ENCODE assay signal across 19 cellular contexts in the genomic region with DNA sequence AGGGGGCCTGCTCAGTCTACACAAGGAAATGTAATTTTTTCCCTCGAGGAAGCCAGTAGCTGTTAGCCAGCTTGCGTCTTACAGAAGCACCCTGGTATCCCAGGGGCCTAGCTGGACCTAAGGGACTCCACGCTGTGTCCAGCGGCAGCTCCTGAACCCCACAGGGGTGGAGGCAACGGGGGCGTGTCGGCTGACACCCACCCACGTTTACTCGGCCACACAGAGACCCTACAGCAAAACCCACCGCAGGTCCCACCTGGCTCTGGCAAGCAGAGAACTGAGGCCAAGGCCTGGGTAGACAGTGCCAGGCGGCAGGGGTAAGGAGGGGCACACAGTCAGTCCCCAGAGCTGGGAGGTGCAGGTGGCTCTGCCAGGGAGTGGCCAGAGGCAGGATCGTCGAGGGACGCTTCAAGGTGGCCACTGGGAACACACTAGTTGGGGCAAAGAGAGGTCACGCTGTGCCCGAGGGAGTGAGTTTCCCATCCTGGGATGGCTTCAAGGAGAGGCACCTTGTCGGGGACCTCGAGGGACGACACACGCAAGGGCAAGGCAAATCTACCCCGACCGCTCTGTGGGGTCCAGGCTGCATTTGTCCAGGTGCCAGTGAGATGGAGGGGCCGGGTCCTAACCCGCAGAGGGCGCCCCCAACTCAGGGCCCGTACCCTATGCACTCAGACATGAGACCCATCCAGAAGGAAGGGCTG. TPM values are rescaled to one million over a fixed set of nuclear protein-coding genes. Genes with fewer than 3 reads are reported as not detected.
DNase-seq lines count a peak whose midpoint lies in the region; ATAC-seq and TF ChIP-seq lines count a peak whose summit lies in the region.
"Had no signal": no experiment of that assay in that cellular context is flagged by ENCODE, and none has a peak within 500 bp of the region (broad histone marks: within the 10 kb centered on the region; RNA-seq: fewer than 3 reads in every experiment).

No MANE protein-coding gene starts in this region.

- peaks cover 20% of the 10 kb centered on the region for H3K79me1 ChIP-seq in neuronal stem cell (ENCODE audit: low read depth, low read length)

- TF ChIP-seq CTCF in RWPE1 (conservative IDR thresholded peaks at IDR 0.05; ENCODE audit: low read depth) (no peak), MCF 10A (IDR thresholded peaks at IDR 0.05; ENCODE audit: unreplicated experiment) (no peak), breast epithelium (IDR thresholded peaks at IDR 0.05) (no peak)

- H3K27ac Mint-ChIP-seq in MCF 10A (ENCODE audit: low read depth, unreplicated experiment), result no peak overlapping the region
- H3K27ac Mint-ChIP-seq: CD4-positive, CD25-positive, alpha-beta regulatory T cell; CD8-positive, alpha-beta T cell; GM23338; HFFc6 had no signal

- ATAC-seq in right cardiac atrium, result no peak
- ATAC-seq in left ventricle myocardium superior, result no peak
- ATAC-seq: CD8-positive, alpha-beta T cell; GM12878; GM23338 had no signal

- POLR2A ChIA-PET in RWPE1 (lab: Yijun Ruan, JAX; ENCODE audit: low non-redundant PET) (interaction anchor here (0.6 kb wide), 1 partner anchor 315 kb away, joined by 3 read pairs; no protein-coding TSS in a partner anchor), MCF 10A (lab: Yijun Ruan, JAX) (interaction anchor here (0.6 kb wide), 2 partner anchors 9 to 19 kb away, joined by 4 read pairs; no protein-coding TSS in a partner anchor)

- H3K27me3 Mint-ChIP-seq in MCF 10A (ENCODE audit: insufficient read depth, unreplicated experiment), result no peaks in the 10 kb centered on the region
- H3K27me3 Mint-ChIP-seq: CD4-positive, CD25-positive, alpha-beta regulatory T cell had no signal

- no peak overlapping the region for H2AFZ ChIP-seq in neuronal stem cell (ENCODE audit: low read length)
- H2AFZ ChIP-seq: GM23338 had no signal

- no peaks in the 10 kb centered on the region for H3K4me1 Mint-ChIP-seq in MCF 10A (ENCODE audit: insufficient read depth, unreplicated experiment)
- H3K4me1 Mint-ChIP-seq: CD4-positive, CD25-positive, alpha-beta regulatory T cell; GM23338 had no signal

- intact Hi-C loops in right cardiac atrium (cut with DNase I), result no loop called here
- intact Hi-C loops in left ventricle myocardium superior (cut with micrococcal nuclease), result no loop called here
- intact Hi-C loops in MCF 10A (cut with micrococcal nuclease), result no loop called here
- intact Hi-C loops in breast epithelium (cut with DNase I; ENCODE audit: low total_unique reads), result no loop called here

- no peak overlapping the region for H3K14ac ChIP-seq in neuronal stem cell (ENCODE audit: low read length)

- H3K4ac ChIP-seq in neuronal stem cell (ENCODE audit: low read length), result no peak overlapping the region

- H2BK5ac ChIP-seq in neuronal stem cell (ENCODE audit: low read length), result peak overlapping the region; percentile 57

- H3K4me2 ChIP-seq in neuronal stem cell (ENCODE audit: insufficient read depth, low read length, poor library complexity, severe bottlenecking), result no peak overlapping the region
- H3K4me2 ChIP-seq: GM23338 had no signal

- peak overlapping the region; percentile 57 for H3K18ac ChIP-seq in neuronal stem cell (ENCODE audit: low read length)

- no peak overlapping the region for H2BK15ac ChIP-seq in neuronal stem cell (ENCODE audit: low read length)

- H2BK120ac ChIP-seq in neuronal stem cell (ENCODE audit: low read depth, low read length), result no peak overlapping the region

- no peak overlapping the region for H4K91ac ChIP-seq in neuronal stem cell (ENCODE audit: low read depth, low read length, poor library complexity)

- H3K27ac ChIP-seq in right cardiac atrium (ENCODE audit: low read length), result no peak overlapping the region
- peak overlapping the region; percentile 31 for H3K27ac ChIP-seq in RWPE1
- no peak overlapping the region for H3K27ac ChIP-seq in neuronal stem cell (replicated peaks; ENCODE audit: low read length)
- no peak overlapping the region for H3K27ac ChIP-seq in breast epithelium

- 86% methylated on average over 26 of the region's 26 CpGs for WGBS in right cardiac atrium
- WGBS in neuronal stem cell (ENCODE audit: extremely low coverage in 2 of 2, insufficient read length in 2 of 2, insufficient replicate concordance in 1 of 2), 2 donors, result no CpG with 5 or more reads among the region's 26 CpGs

- CTCF ChIA-PET in RWPE1 (lab: Yijun Ruan, JAX) (no interaction called here), MCF 10A (lab: Yijun Ruan, JAX) (interaction anchor here (1.3 kb wide), 1 partner anchor 10 kb away, joined by 4 read pairs; no protein-coding TSS in a partner anchor)

- no peak overlapping the region for H2BK12ac ChIP-seq in neuronal stem cell (ENCODE audit: low read length)

- H3K9me3 ChIP-seq in right cardiac atrium (ENCODE audit: control insufficient read depth, low read length), result no peaks in the 10 kb centered on the region
- no peaks in the 10 kb centered on the region for H3K9me3 ChIP-seq in neuronal stem cell (replicated peaks in 1 of 2; ENCODE audit: control insufficient read depth in 2 of 2, insufficient read depth in 1 of 2, low read depth in 1 of 2, low read length in 2 of 2)
- no peaks in the 10 kb centered on the region for H3K9me3 ChIP-seq in breast epithelium
- H3K9me3 ChIP-seq: Caco-2, HAP-1 had no signal

- peaks cover 54% of the 10 kb centered on the region for H3K36me3 Mint-ChIP-seq in MCF 10A (ENCODE audit: insufficient read depth, unreplicated experiment)

- H3K9me3 Mint-ChIP-seq in MCF 10A (ENCODE audit: unreplicated experiment), result no peaks in the 10 kb centered on the region
- H3K9me3 Mint-ChIP-seq: CD4-positive, CD25-positive, alpha-beta regulatory T cell; CD8-positive, alpha-beta T cell; GM23338; HFFc6 had no signal

- H3K4me1 ChIP-seq in right cardiac atrium (ENCODE audit: control insufficient read depth, insufficient read depth, low read length) (no peaks in the 10 kb centered on the region), neuronal stem cell (ENCODE audit: control insufficient read depth in 2 of 2, insufficient read depth in 1 of 2, low read depth in 1 of 2, low read length in 2 of 2) (no peaks in the 10 kb centered on the region), breast epithelium (peaks cover 0 to 5% of the 10 kb centered on the region in 2 donors)
- H3K4me1 ChIP-seq: Caco-2, HAP-1 had no signal

- no peak overlapping the region for H4K8ac ChIP-seq in neuronal stem cell (ENCODE audit: low read depth, low read length)

- peak in 2 of 3 donors; percentile 43 to 44 for DNase-seq in right cardiac atrium
- DNase-seq in left ventricle myocardium superior, result no peak
- DNase-seq in H7, result peak; percentile 58
- no peak for DNase-seq in RWPE1 (ENCODE audit: low spot score)
- no peak for DNase-seq in neuronal stem cell (ENCODE audit: low spot score)
- no peak for DNase-seq in DMS79 treated with DMSO at 0.1 percent for 48 hours (lab: John Stamatoyannopoulos, UW)
- no peak for DNase-seq in MCF 10A (ENCODE audit: unreplicated experiment)
- DNase-seq in breast epithelium (ENCODE audit: low spot score in 2 of 2), result no peak
- DNase-seq: C1 segment of cervical spinal cord; Caco-2; CD4-positive, CD25-positive, alpha-beta regulatory T cell; CD8-positive, alpha-beta T cell; DMS153; EL; GDM1; HFFc6 had no signal

- no peak overlapping the region for H3K4me3 Mint-ChIP-seq in MCF 10A (ENCODE audit: unreplicated experiment)
- H3K4me3 Mint-ChIP-seq: CD4-positive, CD25-positive, alpha-beta regulatory T cell; CD8-positive, alpha-beta T cell; GM23338; HFFc6 had no signal

- TF ChIP-seq POLR2A in breast epithelium (IDR thresholded peaks at IDR 0.05), result no peak

- no peak overlapping the region for H2AK5ac ChIP-seq in neuronal stem cell (ENCODE audit: low read depth, low read length)

- BruUV-seq in MCF 10A (replicated peaks; lab: Mats Ljungman, UMichigan), result no TSS peak

- peaks cover 33% of the 10 kb centered on the region for H3K36me3 ChIP-seq in H7 (replicated peaks; ENCODE audit: control insufficient read depth, insufficient read depth, low read length)
- peaks cover 88 to 98% of the 10 kb centered on the region in 2 donors for H3K36me3 ChIP-seq in neuronal stem cell (replicated peaks in 1 of 2; ENCODE audit: control insufficient read depth in 2 of 2, insufficient read depth in 2 of 2, low read length in 2 of 2)
- no peaks in the 10 kb centered on the region for H3K36me3 ChIP-seq in breast epithelium

- H3K9ac ChIP-seq in neuronal stem cell (ENCODE audit: low read depth, low read length, poor library complexity), result peak overlapping the region; percentile 4

- peak overlapping the region; percentile 27 for H3K23ac ChIP-seq in neuronal stem cell (ENCODE audit: low read depth, low read length, poor library complexity)

- H3K4me3 ChIP-seq in right cardiac atrium (ENCODE audit: low read length) (no peak overlapping the region), H7 (ENCODE audit: insufficient read depth, low read depth, low read length) (no peak overlapping the region), neuronal stem cell (ENCODE audit: low read length in 2 of 2) (no peak overlapping the region), breast epithelium (no peak overlapping the region)
- H3K4me3 ChIP-seq: GM12878, GM23338, HAP-1 had no signal

- H3K27me3 ChIP-seq in right cardiac atrium (ENCODE audit: control insufficient read depth, insufficient read depth) (no peaks in the 10 kb centered on the region), H7 (ENCODE audit: control insufficient read depth, insufficient read depth, low read length) (no peaks in the 10 kb centered on the region), neuronal stem cell (ENCODE audit: control insufficient read depth in 3 of 3, insufficient read depth in 3 of 3, low read depth in 1 of 3, low read length in 3 of 3) (no peaks in the 10 kb centered on the region), breast epithelium (no peaks in the 10 kb centered on the region)

RNA-seq across cellular contexts. Expression of a gene that starts 20.7 kb away (rescaled TPM):
- 10 to 100 TPM in 3 of 4 donors, 1 to 10 TPM in 1; 9.2 to 12.1 (median 11.2) TPM for total RNA-seq in right cardiac atrium
- 4.7 TPM for polyA plus RNA-seq in right cardiac atrium
- 4.7 TPM for total RNA-seq in left ventricle myocardium superior
- total RNA-seq in H7 (2014; rRNA removed; shearing (Covaris generic)), result 16.2 and 25.7 TPM in 2 replicates
- polyA plus RNA-seq in neuronal stem cell (2013, experiment 1 of 2), result 33.0 TPM
- polyA plus RNA-seq in neuronal stem cell (2013, experiment 2 of 2), result 33.5 TPM
- 13.3 and 15.2 TPM in 2 replicates for total RNA-seq in MCF 10A (2022)
- total RNA-seq in breast epithelium, result 10 to 100 TPM; 11.1 to 14.4 (median 11.4) TPM

RNA-seq across cellular contexts. Expression of a gene that starts 21.8 kb away (rescaled TPM):
- 10 to 100 TPM; 27.4 to 37.3 (median 31.5) TPM for total RNA-seq in right cardiac atrium
- 13.0 TPM for polyA plus RNA-seq in right cardiac atrium
- 28.7 TPM for total RNA-seq in left ventricle myocardium superior
- total RNA-seq in H7 (2014; rRNA removed; shearing (Covaris generic)), result 9.4 and 14.7 TPM in 2 replicates
- polyA plus RNA-seq in neuronal stem cell (2013, experiment 1 of 2), result 47.9 TPM
- 50.2 TPM for polyA plus RNA-seq in neuronal stem cell (2013, experiment 2 of 2)
- total RNA-seq in MCF 10A (2022), result 25.6 and 26.8 TPM in 2 replicates
- 10 to 100 TPM; 21.6 to 26.2 (median 24.6) TPM for total RNA-seq in breast epithelium

RNA-seq across cellular contexts. Expression of a gene that starts 53.9 kb away (rescaled TPM):
- total RNA-seq in right cardiac atrium (10 to 100 TPM in 1 of 4 donors, 1 to 10 TPM in 3; 6.3 to 11.4 (median 8.2) TPM), left ventricle myocardium superior (6.1 TPM), MCF 10A (2022) (29.9 and 31.0 TPM in 2 replicates), breast epithelium (1 to 10 TPM; 5.3 to 9.5 (median 8.8) TPM)
- polyA plus RNA-seq in right cardiac atrium, result 4.7 TPM
- total RNA-seq in H7 (2014; rRNA removed; shearing (Covaris generic)), result 17.7 and 26.9 TPM in 2 replicates
- 18.5 TPM for polyA plus RNA-seq in neuronal stem cell (2013, experiment 1 of 2)
- polyA plus RNA-seq in neuronal stem cell (2013, experiment 2 of 2), result 18.8 TPM

Comparison
In these comparisons a context has a peak if more than half of its experiments do, and no peak if none do; other contexts are left out.
1. DNase-seq: peak in right cardiac atrium (2 of 3) and H7 (single experiment); none in left ventricle myocardium superior (single experiment), RWPE1 (single experiment), neuronal stem cell (single experiment), DMS79 treated with DMSO at 0.1 percent for 48 hours (single experiment), MCF 10A (single experiment) and breast epithelium (0 of 2).